In the genomic region with DNA sequence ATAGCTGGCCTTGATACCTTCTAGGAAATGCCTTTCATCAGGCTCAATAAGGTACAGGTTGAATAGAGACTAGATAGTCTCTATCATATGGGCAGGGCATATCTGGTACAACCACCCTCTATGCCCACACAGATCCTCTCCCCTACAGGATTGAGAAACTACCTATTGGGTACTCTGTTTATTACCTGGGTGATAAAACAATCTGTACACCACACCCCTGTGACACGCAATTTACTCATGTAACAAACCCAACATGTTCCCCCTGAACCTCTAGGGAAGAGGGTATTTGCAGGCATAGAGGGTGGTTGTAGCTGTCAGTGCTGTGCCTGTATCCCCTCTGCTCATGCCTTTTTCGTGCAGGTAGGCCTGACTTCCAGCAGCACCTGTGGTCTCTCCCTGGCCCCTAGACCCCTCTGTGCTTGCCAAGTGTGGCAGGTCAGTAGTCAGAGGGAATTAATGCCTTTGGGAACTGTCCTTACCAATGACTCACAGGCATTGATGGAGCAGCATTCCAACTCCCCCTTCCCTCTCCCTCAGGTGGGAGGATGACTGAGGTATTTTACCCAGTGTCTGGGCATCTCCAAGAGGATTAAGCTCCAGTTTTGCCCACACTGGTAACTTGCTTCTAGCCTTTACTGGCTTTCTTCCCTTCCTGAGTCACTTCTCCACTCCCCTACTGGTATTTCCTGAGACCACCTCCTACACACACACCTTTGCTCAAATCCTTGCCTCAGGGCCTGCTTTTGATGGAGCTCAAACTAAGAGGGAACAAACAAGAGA, we compare ENCODE assay signal across 19 cellular contexts. TPM values are rescaled to one million over a fixed set of nuclear protein-coding genes. Genes with fewer than 3 reads are reported as not detected.
DNase-seq lines count a peak whose midpoint lies in the region; ATAC-seq and TF ChIP-seq lines count a peak whose summit lies in the region.
"Had no signal": no experiment of that assay in that cellular context is flagged by ENCODE, and none has a peak within 500 bp of the region (broad histone marks: within the 10 kb centered on the region; RNA-seq: fewer than 3 reads in every experiment).

No MANE protein-coding gene starts in this region.

- H4K20me1 ChIP-seq in SK-N-SH (ENCODE audit: insufficient read depth) = no peaks in the 10 kb centered on the region

- no peak for TF ChIP-seq RAD21 in SK-N-SH (IDR thresholded peaks at IDR 0.05; ENCODE audit: low read length)

- no peak overlapping the region for H3K4me3 ChIP-seq in SK-N-SH (ENCODE audit: low read depth in 2 of 2, low read length in 1 of 2)
- H3K4me3 ChIP-seq: Peyer's patch had no signal

- no peak for TF ChIP-seq EP300 in SK-N-SH (IDR thresholded peaks at IDR 0.05; ENCODE audit: borderline replicate concordance in 1 of 2, low read depth in 1 of 2, low read length in 1 of 2)

- TF ChIP-seq CTCF in foreskin keratinocyte (conservative IDR thresholded peaks at IDR 0.05) (no peak), SK-N-SH (IDR thresholded peaks at IDR 0.05) (no peak)

- H2AFZ ChIP-seq in SK-N-SH (ENCODE audit: low read depth) = no peak overlapping the region

- H3K27ac ChIP-seq in foreskin keratinocyte (peak overlapping the region; percentile 47), SK-N-SH (ENCODE audit: low read depth in 2 of 2, low read length in 1 of 2) (no peak overlapping the region)
- H3K27ac ChIP-seq: Peyer's patch had no signal

- CTCF ChIA-PET in SK-N-SH (lab: Yijun Ruan, JAX) = interaction anchor here (1.0 to 1.6 kb wide), 4 partner anchors 10 to 545 kb away, joined by 3 to 4 read pairs (median 3); no protein-coding TSS in a partner anchor

- ATAC-seq in foreskin keratinocyte = peak; percentile 91
- no peak for ATAC-seq in HG03139 (IDR thresholded peaks at IDR 0.05; ENCODE audit: unreplicated experiment)

- peaks cover 10% of the 10 kb centered on the region for H3K4me1 ChIP-seq in foreskin keratinocyte
- no peaks in the 10 kb centered on the region for H3K4me1 ChIP-seq in SK-N-SH (ENCODE audit: control insufficient read depth in 1 of 2, insufficient read depth in 2 of 2, low read depth in 1 of 2, low read length in 1 of 2)
- H3K4me1 ChIP-seq: Peyer's patch had no signal

- no peaks in the 10 kb centered on the region for H3K9me2 ChIP-seq in SK-N-SH

- no peaks in the 10 kb centered on the region for H3F3A ChIP-seq in SK-N-SH (replicated peaks; ENCODE audit: insufficient read depth)

- whole genome bisulfite sequencing in SK-N-SH (ENCODE audit: low lambda C conversion rate) = 0% methylated on average over 1 of the region's 2 CpGs

- POLR2A ChIA-PET in SK-N-SH (lab: Yijun Ruan, JAX) = no interaction called here

- H3K36me3 ChIP-seq in SK-N-SH (replicated peaks in 1 of 2; ENCODE audit: control insufficient read depth in 1 of 2, insufficient read depth in 2 of 2, low read length in 1 of 2) = no peaks in the 10 kb centered on the region
- H3K36me3 ChIP-seq: BE2C, Peyer's patch had no signal

- H3K9ac ChIP-seq in SK-N-SH = no peak overlapping the region

- H3K79me2 ChIP-seq in SK-N-SH (ENCODE audit: insufficient read depth) = no peaks in the 10 kb centered on the region

- no peaks in the 10 kb centered on the region for H3K9me3 ChIP-seq in SK-N-SH
- H3K9me3 ChIP-seq: BE2C, Peyer's patch had no signal

- H3K27me3 ChIP-seq in foreskin keratinocyte = no peaks in the 10 kb centered on the region
- no peaks in the 10 kb centered on the region for H3K27me3 ChIP-seq in SK-N-SH (ENCODE audit: insufficient read depth)
- H3K27me3 ChIP-seq: BE2C, Peyer's patch had no signal

- DNase-seq in M059J (ENCODE audit: low read depth) = peak; percentile 13
- peak; percentile 48 for DNase-seq in SW480 (ENCODE audit: low spot score)
- peak; percentile 34 to 91 for DNase-seq in foreskin keratinocyte
- peak; percentile 25 for DNase-seq in renal cortical epithelial cell (ENCODE audit: low read depth)
- DNase-seq in SK-N-SH = no peak
- DNase-seq in SKM-1 treated with dmso at 0.1 percent for 144 hours (lab: John Stamatoyannopoulos, UW; ENCODE audit: unreplicated experiment) = no peak
- DNase-seq: BE2C, DMS53, GF-D8, HFFc6, NCI-H1092, NCI-H1436 treated with DMSO at 0.1 percent for 48 hours, NCI-H1930, NCI-H510A, NCI-H748 treated with DMSO at 0.1 percent for 48 hours, Peyer's patch, Right ventricle myocardium superior had no signal

- H3K4me2 ChIP-seq in SK-N-SH = no peak overlapping the region

TF ChIP-seq in SK-N-SH, 30 proteins besides CTCF, POLR2A, EP300 and RAD21:
- TF ChIP-seq, protein P1, sequence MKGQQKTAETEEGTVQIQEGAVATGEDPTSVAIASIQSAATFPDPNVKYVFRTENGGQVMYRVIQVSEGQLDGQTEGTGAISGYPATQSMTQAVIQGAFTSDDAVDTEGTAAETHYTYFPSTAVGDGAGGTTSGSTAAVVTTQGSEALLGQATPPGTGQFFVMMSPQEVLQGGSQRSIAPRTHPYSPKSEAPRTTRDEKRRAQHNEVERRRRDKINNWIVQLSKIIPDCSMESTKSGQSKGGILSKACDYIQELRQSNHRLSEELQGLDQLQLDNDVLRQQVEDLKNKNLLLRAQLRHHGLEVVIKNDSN (IDR thresholded peaks at IDR 0.05; ENCODE audit: borderline replicate concordance, low read depth) = no peak
- TF ChIP-seq NFIC (IDR thresholded peaks at IDR 0.05; ENCODE audit: borderline replicate concordance) (no peak), EZH2phosphoT487 (IDR thresholded peaks at IDR 0.05; ENCODE audit: borderline replicate concordance, low read depth) (no peak)
TF ChIP-seq in SK-N-SH: peak in this region for 0.

RNA-seq across cellular contexts. Expression of a gene that starts 18.3 kb away (rescaled TPM):
- total RNA-seq in M059J (2014; rRNA removed; shearing (Covaris generic)) = 3.9 and 7.6 TPM in 2 replicates
- total RNA-seq in foreskin keratinocyte = 0.14 and 0.27 TPM in 2 replicates
- 0.03 and 0.06 TPM in 2 replicates for polyA plus RNA-seq in foreskin keratinocyte
- total RNA-seq in renal cortical epithelial cell = 10.2 and 49.7 TPM in 2 replicates
- 0.02 and 0.03 TPM in 2 replicates for polyA plus RNA-seq in SK-N-SH (2012; rRNA removed)
- 0.01 and 0.03 TPM in 2 replicates for polyA plus RNA-seq in SK-N-SH (2012; cell fraction: cytosol; rRNA removed)
- polyA plus RNA-seq in SK-N-SH (2012; cell fraction: nucleus; rRNA removed) = 0.01 and 0.05 TPM in 2 replicates
- total RNA-seq: SK-MEL-5 had no signal

Comparison
In these comparisons a context has a peak if more than half of its experiments do, and no peak if none do; other contexts are left out.
1. DNase-seq: peak in M059J (single experiment), SW480 (single experiment), foreskin keratinocyte (2 of 2) and renal cortical epithelial cell (single experiment); none in SK-N-SH (single experiment) and SKM-1 treated with dmso at 0.1 percent for 144 hours (single experiment).